In genomic region chr15:77416954-77417353, GRCh38 we compare ENCODE assay signal across 17 cellular contexts. TPM values are rescaled to one million over a fixed set of nuclear protein-coding genes. Genes with fewer than 3 reads are reported as not detected.
DNase-seq lines count a peak whose midpoint lies in the region; ATAC-seq and TF ChIP-seq lines count a peak whose summit lies in the region.
"Had no signal": no experiment of that assay in that cellular context is flagged by ENCODE, and none has a peak within 500 bp of the region (broad histone marks: within the 10 kb centered on the region; RNA-seq: fewer than 3 reads in every experiment).

No MANE protein-coding gene starts in this region.

- H3K9me3 Mint-ChIP-seq in chondrocyte (ENCODE audit: low read depth): no peaks in the 10 kb centered on the region
- no peaks in the 10 kb centered on the region for H3K9me3 Mint-ChIP-seq in effector memory CD8-positive, alpha-beta T cell
- H3K9me3 Mint-ChIP-seq in activated CD4-positive, alpha-beta memory T cell treated with anti-CD3 and anti-CD28 coated beads, Interleukin-2, amount 10 ng/mL, durations not matched to agents 7 days and 5 days: no peaks in the 10 kb centered on the region
- H3K9me3 Mint-ChIP-seq: activated naive CD4-positive, alpha-beta T cell treated with anti-CD3 and anti-CD28 coated beads, Interleukin-2, amount 10 ng/mL, durations not matched to agents 7 days and 5 days had no signal

- peaks cover 91% of the 10 kb centered on the region for H3K79me2 ChIP-seq in osteoblast (ENCODE audit: insufficient read depth, low read length)

- H3K27me3 Mint-ChIP-seq in chondrocyte (ENCODE audit: low read depth): no peaks in the 10 kb centered on the region
- no peaks in the 10 kb centered on the region for H3K27me3 Mint-ChIP-seq in effector memory CD8-positive, alpha-beta T cell
- H3K27me3 Mint-ChIP-seq in activated CD4-positive, alpha-beta memory T cell treated with anti-CD3 and anti-CD28 coated beads, Interleukin-2, amount 10 ng/mL, durations not matched to agents 7 days and 5 days: peaks cover 14% of the 10 kb centered on the region
- H3K27me3 Mint-ChIP-seq: activated naive CD4-positive, alpha-beta T cell treated with anti-CD3 and anti-CD28 coated beads, Interleukin-2, amount 10 ng/mL, durations not matched to agents 7 days and 5 days had no signal

- peaks cover 42% of the 10 kb centered on the region for H3K4me1 Mint-ChIP-seq in chondrocyte (ENCODE audit: low read depth)
- H3K4me1 Mint-ChIP-seq in effector memory CD8-positive, alpha-beta T cell (ENCODE audit: low read depth in 2 of 2): peaks cover 10 to 16% of the 10 kb centered on the region in 2 donors
- peaks cover 19% of the 10 kb centered on the region for H3K4me1 Mint-ChIP-seq in activated CD4-positive, alpha-beta memory T cell treated with anti-CD3 and anti-CD28 coated beads, Interleukin-2, amount 10 ng/mL, durations not matched to agents 7 days and 5 days

- H3K27ac Mint-ChIP-seq in chondrocyte (ENCODE audit: unreplicated experiment): peak overlapping the region; percentile 80
- peak overlapping the region in 1 of 2 donors; percentile 13 for H3K27ac Mint-ChIP-seq in effector memory CD8-positive, alpha-beta T cell
- H3K27ac Mint-ChIP-seq in activated CD4-positive, alpha-beta memory T cell treated with anti-CD3 and anti-CD28 coated beads, Interleukin-2, amount 10 ng/mL, durations not matched to agents 7 days and 5 days: no peak overlapping the region
- H3K27ac Mint-ChIP-seq: activated naive CD4-positive, alpha-beta T cell treated with anti-CD3 and anti-CD28 coated beads, Interleukin-2, amount 10 ng/mL, durations not matched to agents 7 days and 5 days had no signal

- peaks cover 36% of the 10 kb centered on the region for H3K4me1 ChIP-seq in osteoblast (ENCODE audit: insufficient read depth, low read length)

- peaks cover 64% of the 10 kb centered on the region for H4K20me1 ChIP-seq in osteoblast (ENCODE audit: insufficient read depth, low read length)

- ATAC-seq in effector memory CD8-positive, alpha-beta T cell (replicated peaks): no peak

- H3K27ac ChIP-seq in osteoblast (ENCODE audit: low read depth, low read length): no peak overlapping the region
- H3K27ac ChIP-seq: BLaER1, epithelial cell of prostate had no signal

- H3K9me3 ChIP-seq in osteoblast (ENCODE audit: low read depth, low read length): no peaks in the 10 kb centered on the region
- H3K9me3 ChIP-seq: BLaER1 had no signal

- DNase-seq in ELR (ENCODE audit: low read depth) (peak; percentile 43), LNCaP clone FGC (ENCODE audit: low read depth) (peak; percentile 14), chondrocyte (ENCODE audit: low spot score) (no peak), osteoblast (ENCODE audit: insufficient read length, low spot score, missing footprints) (no peak), HUDEP-2 (lab: John Stamatoyannopoulos, UW; ENCODE audit: unreplicated experiment in 76 of 76) (no peak)
- no peak for DNase-seq in effector memory CD8-positive, alpha-beta T cell
- DNase-seq in activated CD4-positive, alpha-beta memory T cell treated with anti-CD3 and anti-CD28 coated beads, Interleukin-2, amount 10 ng/mL, durations not matched to agents 7 days and 5 days: no peak
- DNase-seq: activated CD4-positive, alpha-beta T cell treated with anti-CD3 and anti-CD28 coated beads, Interleukin-2, amount 50 U/mL, for 48 hours; activated naive CD4-positive, alpha-beta T cell treated with anti-CD3 and anti-CD28 coated beads, Interleukin-2, amount 10 ng/mL, durations not matched to agents 7 days and 5 days; activated T-cell treated with anti-CD3 and anti-CD28 coated beads, Interleukin-2, amount 50 U/mL, for 1 hour; cortex of kidney; DMS 273 treated with DMSO at 0.1 percent for 48 hours; NCI-H187; SHP77; stimulated activated CD4-positive, alpha-beta T cell treated with anti-CD3 and anti-CD28 coated beads, Interleukin-4, amount 100 ng/mL, for 4 hours had no signal

- peaks cover 2% of the 10 kb centered on the region for H3K36me3 Mint-ChIP-seq in chondrocyte (ENCODE audit: low read depth)
- peaks cover 20% of the 10 kb centered on the region for H3K36me3 Mint-ChIP-seq in effector memory CD8-positive, alpha-beta T cell (ENCODE audit: insufficient read depth)
- H3K36me3 Mint-ChIP-seq in activated CD4-positive, alpha-beta memory T cell treated with anti-CD3 and anti-CD28 coated beads, Interleukin-2, amount 10 ng/mL, durations not matched to agents 7 days and 5 days (ENCODE audit: low read depth): peaks cover 5% of the 10 kb centered on the region

- no peak overlapping the region for H2AFZ ChIP-seq in osteoblast (ENCODE audit: low read length)

- CTCF ChIA-PET in activated CD4-positive, alpha-beta memory T cell treated with anti-CD3 and anti-CD28 coated beads, Interleukin-2, amount 10 ng/mL, durations not matched to agents 7 days and 5 days (lab: Charles Lee): interaction anchor here (1.1 kb wide), 1 partner anchor 81 kb away, joined by 4 read pairs; no protein-coding TSS in a partner anchor

- H3K4me2 ChIP-seq in osteoblast (ENCODE audit: insufficient read depth, low read length): peak overlapping the region; percentile 35
- H3K4me2 ChIP-seq: BLaER1 had no signal

- H3K36me3 ChIP-seq in osteoblast (ENCODE audit: insufficient read depth, low read length): no peaks in the 10 kb centered on the region
- H3K36me3 ChIP-seq: BLaER1 had no signal

- TF ChIP-seq CTCF in LNCaP clone FGC (IDR thresholded peaks at IDR 0.05; ENCODE audit: control insufficient read depth, extremely low read depth, insufficient read depth): no peak
- no peak for TF ChIP-seq CTCF in chondrocyte (IDR thresholded peaks at IDR 0.05)
- TF ChIP-seq CTCF in osteoblast (IDR thresholded peaks at IDR 0.05; ENCODE audit: extremely low read depth, low read depth, low read length): no peak

- POLR2A ChIA-PET in activated CD4-positive, alpha-beta memory T cell treated with anti-CD3 and anti-CD28 coated beads, Interleukin-2, amount 10 ng/mL, durations not matched to agents 7 days and 5 days (lab: Charles Lee): no interaction called here

- no peaks in the 10 kb centered on the region for H3K27me3 ChIP-seq in osteoblast (ENCODE audit: insufficient read depth, low read length)

- no peak overlapping the region for H3K4me3 Mint-ChIP-seq in chondrocyte (ENCODE audit: unreplicated experiment)
- H3K4me3 Mint-ChIP-seq in effector memory CD8-positive, alpha-beta T cell: no peak overlapping the region
- no peak overlapping the region for H3K4me3 Mint-ChIP-seq in activated CD4-positive, alpha-beta memory T cell treated with anti-CD3 and anti-CD28 coated beads, Interleukin-2, amount 10 ng/mL, durations not matched to agents 7 days and 5 days
- H3K4me3 Mint-ChIP-seq: activated naive CD4-positive, alpha-beta T cell treated with anti-CD3 and anti-CD28 coated beads, Interleukin-2, amount 10 ng/mL, durations not matched to agents 7 days and 5 days had no signal

- H3K4me3 ChIP-seq in LNCaP clone FGC (ENCODE audit: low read depth, low read length) (no peak overlapping the region), osteoblast (ENCODE audit: insufficient read depth, low read length) (no peak overlapping the region)
- H3K4me3 ChIP-seq: BLaER1 had no signal

RNA-seq across cellular contexts. Expression of gene PEAK1, which starts 3.0 kb away (rescaled TPM):
- total RNA-seq in chondrocyte (143 to 206 TPM (median 148 TPM) in 3 replicates), osteoblast (128 and 133 TPM in 2 replicates)
- 10 to 100 TPM; 20.8 to 23.6 TPM for total RNA-seq in activated CD4-positive, alpha-beta memory T cell treated with anti-CD3 and anti-CD28 coated beads, Interleukin-2, amount 10 ng/mL, durations not matched to agents 7 days and 5 days

RNA-seq across cellular contexts. Expression of gene HMG20A, which starts 3.7 kb away (rescaled TPM):
- total RNA-seq in chondrocyte (35.5 to 42.5 TPM (median 35.8 TPM) in 3 replicates), osteoblast (30.8 and 33.0 TPM in 2 replicates)
- 10 to 100 TPM; 44.0 to 45.1 TPM for total RNA-seq in activated CD4-positive, alpha-beta memory T cell treated with anti-CD3 and anti-CD28 coated beads, Interleukin-2, amount 10 ng/mL, durations not matched to agents 7 days and 5 days

Comparison
In these comparisons a context has a peak if more than half of its experiments do, and no peak if none do; other contexts are left out.
1. DNase-seq: peak in ELR (single experiment) and LNCaP clone FGC (single experiment); none in chondrocyte (single experiment), osteoblast (single experiment), effector memory CD8-positive, alpha-beta T cell (0 of 3), HUDEP-2 (0 of 76) and activated CD4-positive, alpha-beta memory T cell treated with anti-CD3 and anti-CD28 coated beads, Interleukin-2, amount 10 ng/mL, durations not matched to agents 7 days and 5 days (single experiment).